Comparison of ENCODE assay signal across 7 cellular contexts in genomic region chr5:81749562-81750307, GRCh38. TPM values are rescaled to one million over a fixed set of nuclear protein-coding genes. Genes with fewer than 3 reads are reported as not detected.
A peak's percentile ranks its signal among the peaks of the same experiment; 100 is the strongest.
DNase-seq lines count a peak whose midpoint lies in the region; ATAC-seq and TF ChIP-seq lines count a peak whose summit lies in the region.

No MANE protein-coding gene starts in this region.

- H3K27me3 ChIP-seq in neutrophil (peaks cover 30% of the 10 kb centered on the region), upper lobe of left lung (no peaks in the 10 kb centered on the region)

- DNase-seq in HCEC 1CT (peak; percentile 12), NCI-H1092 (lab: John Stamatoyannopoulos, UW) (peak; percentile 3), fibroblast of mammary gland (ENCODE audit: low read depth) (no peak), upper lobe of left lung (peak in 1 of 2 donors; percentile 91)
- peak; percentile 73 for DNase-seq in activated T-cell treated with anti-CD3 and anti-CD28 coated beads, Interleukin-2, amount 50 U/mL, for 24 hours

- ATAC-seq in GM18502 (IDR thresholded peaks at IDR 0.05; ENCODE audit: poor library complexity, unreplicated experiment): peak; percentile 43
- ATAC-seq in upper lobe of left lung (ENCODE audit: low FRiP score in 2 of 2): no peak

- no peak overlapping the region for H3K27ac ChIP-seq in neutrophil
- peak overlapping the region; percentile 83 to 99 (median 96) for H3K27ac ChIP-seq in upper lobe of left lung

- peaks cover 3% of the 10 kb centered on the region for H3K36me3 Mint-ChIP-seq in activated T-cell treated with anti-CD3 and anti-CD28 coated beads, Interleukin-2, amount 50 U/mL, for 24 hours (ENCODE audit: low read depth)

- H3K4me3 ChIP-seq in fibroblast of mammary gland (ENCODE audit: control insufficient read depth, low read depth, low read length) (peak overlapping the region; percentile 67), neutrophil (ENCODE audit: low read depth in 1 of 2, low read length in 1 of 2) (peak overlapping the region; percentile 43 to 66), upper lobe of left lung (peak overlapping the region; percentile 71 to 96 (median 92))

- H3K9me3 ChIP-seq in neutrophil (no peaks in the 10 kb centered on the region), upper lobe of left lung (no peaks in the 10 kb centered on the region)

- no peak for TF ChIP-seq CTCF in fibroblast of mammary gland (conservative IDR thresholded peaks at IDR 0.05; ENCODE audit: control insufficient read depth, insufficient read depth, low read depth, low read length)
- no peak for TF ChIP-seq CTCF in neutrophil (IDR thresholded peaks at IDR 0.05)
- no peak for TF ChIP-seq CTCF in upper lobe of left lung (IDR thresholded peaks at IDR 0.05)

- no peak for TF ChIP-seq POLR2A in upper lobe of left lung (IDR thresholded peaks at IDR 0.05)

- peaks cover 35% of the 10 kb centered on the region for H3K4me1 Mint-ChIP-seq in activated T-cell treated with anti-CD3 and anti-CD28 coated beads, Interleukin-2, amount 50 U/mL, for 24 hours (ENCODE audit: low read depth)

- H3K36me3 ChIP-seq in neutrophil: no peaks in the 10 kb centered on the region
- no peaks in the 10 kb centered on the region for H3K36me3 ChIP-seq in upper lobe of left lung

- peak overlapping the region; percentile 88 for H3K4me3 Mint-ChIP-seq in activated T-cell treated with anti-CD3 and anti-CD28 coated beads, Interleukin-2, amount 50 U/mL, for 24 hours

- no peak for TF ChIP-seq EP300 in upper lobe of left lung (IDR thresholded peaks at IDR 0.05)

- no peaks in the 10 kb centered on the region for H3K27me3 Mint-ChIP-seq in activated T-cell treated with anti-CD3 and anti-CD28 coated beads, Interleukin-2, amount 50 U/mL, for 24 hours

- H3K9me3 Mint-ChIP-seq in activated T-cell treated with anti-CD3 and anti-CD28 coated beads, Interleukin-2, amount 50 U/mL, for 24 hours: no peaks in the 10 kb centered on the region

- peaks cover 14 to 16% of the 10 kb centered on the region in 2 experiments for H3K4me1 ChIP-seq in neutrophil (ENCODE audit: control insufficient read depth in 1 of 2, insufficient read depth in 1 of 2, low read depth in 1 of 2, low read length in 1 of 2)
- peaks cover 10 to 27% (median 18%) of the 10 kb centered on the region in 4 donors for H3K4me1 ChIP-seq in upper lobe of left lung

- WGBS in upper lobe of left lung, 2 donors: 1 to 6% methylated on average over 14 to 22 of the region's 61 CpGs

- peak overlapping the region; percentile 92 for H3K27ac Mint-ChIP-seq in activated T-cell treated with anti-CD3 and anti-CD28 coated beads, Interleukin-2, amount 50 U/mL, for 24 hours

RNA-seq across cellular contexts. Expression of gene SSBP2, which starts 1.2 kb away (rescaled TPM):
- total RNA-seq in upper lobe of left lung: 100 to 1,000 TPM in 1 of 6 donors, 10 to 100 TPM in 5; 23.0 to 110 (median 32.9) TPM
